ENCODE assay signal across 31 cellular contexts in genomic region chr13:36493046-36493445, GRCh38.
"Had no signal": no experiment of that assay in that cellular context is flagged by ENCODE, and none has a peak within 500 bp of the region (broad histone marks: within the 10 kb centered on the region; RNA-seq: fewer than 3 reads in every experiment).

No MANE protein-coding gene starts in this region.

- H3K4me1 ChIP-seq: adrenal gland had no signal

- H3K4me3 ChIP-seq: adrenal gland had no signal

- H3K9me3 ChIP-seq: adrenal gland had no signal

- H3K4me3 Mint-ChIP-seq: activated CD4-positive, alpha-beta T cell treated with anti-CD3 and anti-CD28 coated beads, Interleukin-2, amount 10 ng/mL, durations not matched to agents 24 days and 14 days; activated CD8-positive, alpha-beta T cell treated with anti-CD3 and anti-CD28 coated beads for 36 hours; activated naive CD4-positive, alpha-beta T cell treated with anti-CD3 and anti-CD28 coated beads, Interleukin-2, amount 50 U/mL, for 24 hours; activated naive CD8-positive, alpha-beta T cell treated with anti-CD3 and anti-CD28 coated beads, Interleukin-2, amount 10 ng/mL, durations not matched to agents 7 days and 5 days; activated T-cell treated with anti-CD3 and anti-CD28 coated beads, Interleukin-2, amount 50 U/mL, for 72 hours; activated T-helper 17 cell treated with anti-CD3 and anti-CD28 coated beads, Interleukin-2, amount 50 U/mL, for 72 hours; brain had no signal

- H3K27me3 ChIP-seq: adrenal gland had no signal

- FAIRE-seq: astrocyte had no signal

- H3K9me3 Mint-ChIP-seq: activated CD4-positive, alpha-beta T cell treated with anti-CD3 and anti-CD28 coated beads, Interleukin-2, amount 10 ng/mL, durations not matched to agents 24 days and 14 days; activated CD8-positive, alpha-beta T cell treated with anti-CD3 and anti-CD28 coated beads for 36 hours; activated naive CD4-positive, alpha-beta T cell treated with anti-CD3 and anti-CD28 coated beads, Interleukin-2, amount 50 U/mL, for 24 hours; activated naive CD8-positive, alpha-beta T cell treated with anti-CD3 and anti-CD28 coated beads, Interleukin-2, amount 10 ng/mL, durations not matched to agents 7 days and 5 days; activated T-cell treated with anti-CD3 and anti-CD28 coated beads, Interleukin-2, amount 50 U/mL, for 72 hours; activated T-helper 17 cell treated with anti-CD3 and anti-CD28 coated beads, Interleukin-2, amount 50 U/mL, for 72 hours; brain had no signal

- H3K36me3 ChIP-seq: adrenal gland, WERI-Rb-1 had no signal

- DNase-seq: activated CD4-positive, alpha-beta T cell treated with anti-CD3 and anti-CD28 coated beads, Interleukin-2, amount 10 ng/mL, durations not matched to agents 24 days and 14 days; activated CD4-positive, alpha-beta T cell treated with anti-CD3 and anti-CD28 coated beads, Interleukin-2, amount 50 U/mL, for 4 hours; activated CD8-positive, alpha-beta T cell treated with anti-CD3 and anti-CD28 coated beads for 36 hours; activated gamma-delta T cell; activated naive CD4-positive, alpha-beta T cell treated with Interleukin-2 at 50 U/mL for 16 hours; activated naive CD8-positive, alpha-beta T cell treated with anti-CD3 and anti-CD28 coated beads, Interleukin-2, amount 10 ng/mL, durations not matched to agents 7 days and 5 days; activated T-cell treated with anti-CD3 and anti-CD28 coated beads, Interleukin-2, amount 50 U/mL, for 1 hour; activated T-cell treated with anti-CD3 and anti-CD28 coated beads, Interleukin-2, amount 50 U/mL, for 72 hours; adrenal gland; central memory CD4-positive, alpha-beta T cell; MM.1S; NCI-H1092 treated with DMSO at 0.1 percent for 48 hours; NCI-H1417; NCI-H146; NCI-H187; NCI-H2029 treated with DMSO at 0.1 percent for 48 hours; NCI-H2107; NCI-H2171; NCI-H510A; NCI-H526; NCI-H748 treated with DMSO at 0.1 percent for 48 hours; NK-92 treated with Interleukin-12 subunit alpha and Interleukin-12 subunit beta, amount 100 ng/mL, for 24 hours; Right ventricle myocardium superior; SW 1271; T1000; WERI-Rb-1 had no signal

- H3K9ac ChIP-seq: KMS-11 had no signal

- H3K27ac Mint-ChIP-seq: activated CD4-positive, alpha-beta T cell treated with anti-CD3 and anti-CD28 coated beads, Interleukin-2, amount 10 ng/mL, durations not matched to agents 24 days and 14 days; activated CD8-positive, alpha-beta T cell treated with anti-CD3 and anti-CD28 coated beads for 36 hours; activated naive CD4-positive, alpha-beta T cell treated with anti-CD3 and anti-CD28 coated beads, Interleukin-2, amount 50 U/mL, for 24 hours; activated naive CD8-positive, alpha-beta T cell treated with anti-CD3 and anti-CD28 coated beads, Interleukin-2, amount 10 ng/mL, durations not matched to agents 7 days and 5 days; activated T-cell treated with anti-CD3 and anti-CD28 coated beads, Interleukin-2, amount 50 U/mL, for 72 hours; activated T-helper 17 cell treated with anti-CD3 and anti-CD28 coated beads, Interleukin-2, amount 50 U/mL, for 72 hours; brain had no signal

- H3K36me3 Mint-ChIP-seq: activated naive CD4-positive, alpha-beta T cell treated with anti-CD3 and anti-CD28 coated beads, Interleukin-2, amount 50 U/mL, for 24 hours; activated naive CD8-positive, alpha-beta T cell treated with anti-CD3 and anti-CD28 coated beads, Interleukin-2, amount 10 ng/mL, durations not matched to agents 7 days and 5 days; brain had no signal

- ATAC-seq: activated CD8-positive, alpha-beta T cell treated with anti-CD3 and anti-CD28 coated beads for 36 hours; activated T-cell treated with anti-CD3 and anti-CD28 coated beads, Interleukin-2, amount 50 U/mL, for 72 hours; activated T-helper 17 cell treated with anti-CD3 and anti-CD28 coated beads, Interleukin-2, amount 50 U/mL, for 72 hours had no signal

- H3K4me1 Mint-ChIP-seq: activated CD4-positive, alpha-beta T cell treated with anti-CD3 and anti-CD28 coated beads, Interleukin-2, amount 10 ng/mL, durations not matched to agents 24 days and 14 days; activated naive CD4-positive, alpha-beta T cell treated with anti-CD3 and anti-CD28 coated beads, Interleukin-2, amount 50 U/mL, for 24 hours; activated naive CD8-positive, alpha-beta T cell treated with anti-CD3 and anti-CD28 coated beads, Interleukin-2, amount 10 ng/mL, durations not matched to agents 7 days and 5 days; activated T-helper 17 cell treated with anti-CD3 and anti-CD28 coated beads, Interleukin-2, amount 50 U/mL, for 72 hours; brain had no signal

- H3K4me2 ChIP-seq: KMS-11 had no signal

- H3K27ac ChIP-seq: adrenal gland, KMS-11, WERI-Rb-1 had no signal
